1 cellular context compared by ENCODE assay signal in genomic region chr14:59251811-59252771, GRCh38.
TF ChIP-seq lines count a peak whose summit lies in the region.

No MANE protein-coding gene starts in this region.

TF ChIP-seq in GM23338, 12 proteins besides CTCF, POLR2A, EP300 and RAD21 (continued from another document):
- TF ChIP-seq ZNF462 (CRISPR knock-in tag; IDR thresholded peaks at IDR 0.05) (no peak), JUNB (IDR thresholded peaks at IDR 0.05; ENCODE audit: unreplicated experiment) (no peak), EZH2phosphoT487 (IDR thresholded peaks at IDR 0.05; ENCODE audit: unreplicated experiment) (no peak), ETS1 (IDR thresholded peaks at IDR 0.05) (no peak), POLR2AphosphoS5 (IDR thresholded peaks at IDR 0.05; ENCODE audit: low read depth) (no peak), NANOG (IDR thresholded peaks at IDR 0.05; ENCODE audit: borderline replicate concordance) (no peak), EZH2 (IDR thresholded peaks at IDR 0.05; ENCODE audit: low read depth, unreplicated experiment) (no peak), ZNF114 (CRISPR knock-in tag; IDR thresholded peaks at IDR 0.05) (no peak), CREB1 (CRISPR knock-in tag; IDR thresholded peaks at IDR 0.05; ENCODE audit: low read depth) (no peak), ZNF331 (CRISPR knock-in tag; IDR thresholded peaks at IDR 0.05; ENCODE audit: low read depth) (no peak)
- TF ChIP-seq, protein P1, sequence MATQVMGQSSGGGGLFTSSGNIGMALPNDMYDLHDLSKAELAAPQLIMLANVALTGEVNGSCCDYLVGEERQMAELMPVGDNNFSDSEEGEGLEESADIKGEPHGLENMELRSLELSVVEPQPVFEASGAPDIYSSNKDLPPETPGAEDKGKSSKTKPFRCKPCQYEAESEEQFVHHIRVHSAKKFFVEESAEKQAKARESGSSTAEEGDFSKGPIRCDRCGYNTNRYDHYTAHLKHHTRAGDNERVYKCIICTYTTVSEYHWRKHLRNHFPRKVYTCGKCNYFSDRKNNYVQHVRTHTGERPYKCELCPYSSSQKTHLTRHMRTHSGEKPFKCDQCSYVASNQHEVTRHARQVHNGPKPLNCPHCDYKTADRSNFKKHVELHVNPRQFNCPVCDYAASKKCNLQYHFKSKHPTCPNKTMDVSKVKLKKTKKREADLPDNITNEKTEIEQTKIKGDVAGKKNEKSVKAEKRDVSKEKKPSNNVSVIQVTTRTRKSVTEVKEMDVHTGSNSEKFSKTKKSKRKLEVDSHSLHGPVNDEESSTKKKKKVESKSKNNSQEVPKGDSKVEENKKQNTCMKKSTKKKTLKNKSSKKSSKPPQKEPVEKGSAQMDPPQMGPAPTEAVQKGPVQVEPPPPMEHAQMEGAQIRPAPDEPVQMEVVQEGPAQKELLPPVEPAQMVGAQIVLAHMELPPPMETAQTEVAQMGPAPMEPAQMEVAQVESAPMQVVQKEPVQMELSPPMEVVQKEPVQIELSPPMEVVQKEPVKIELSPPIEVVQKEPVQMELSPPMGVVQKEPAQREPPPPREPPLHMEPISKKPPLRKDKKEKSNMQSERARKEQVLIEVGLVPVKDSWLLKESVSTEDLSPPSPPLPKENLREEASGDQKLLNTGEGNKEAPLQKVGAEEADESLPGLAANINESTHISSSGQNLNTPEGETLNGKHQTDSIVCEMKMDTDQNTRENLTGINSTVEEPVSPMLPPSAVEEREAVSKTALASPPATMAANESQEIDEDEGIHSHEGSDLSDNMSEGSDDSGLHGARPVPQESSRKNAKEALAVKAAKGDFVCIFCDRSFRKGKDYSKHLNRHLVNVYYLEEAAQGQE (IDR thresholded peaks at IDR 0.05; ENCODE audit: unreplicated experiment): no peak
